22 cellular contexts compared by ENCODE assay signal in genomic region chr1:3472088-3472850, GRCh38. TPM values are rescaled to one million over a fixed set of nuclear protein-coding genes. Genes with fewer than 3 reads are reported as not detected.
DNase-seq lines count a peak whose midpoint lies in the region; ATAC-seq and TF ChIP-seq lines count a peak whose summit lies in the region.
"Had no signal": no experiment of that assay in that cellular context is flagged by ENCODE, and none has a peak within 500 bp of the region (broad histone marks: within the 10 kb centered on the region; RNA-seq: fewer than 3 reads in every experiment).

No MANE protein-coding gene starts in this region.

- H3K27ac ChIP-seq in left ventricle myocardium inferior (replicated peaks) = peak overlapping the region; percentile 57
- peak overlapping the region; percentile 40 for H3K27ac ChIP-seq in brain microvascular endothelial cell
- H3K27ac ChIP-seq in mesodermal cell (ENCODE audit: low read depth, low read length, severe bottlenecking) = peak overlapping the region; percentile 98
- no peak overlapping the region for H3K27ac ChIP-seq in body of pancreas
- H3K27ac ChIP-seq: coronary artery, suprapubic skin had no signal

- H3K36me3 ChIP-seq in left ventricle myocardium inferior (no peaks in the 10 kb centered on the region), brain microvascular endothelial cell (replicated peaks) (no peaks in the 10 kb centered on the region), mesodermal cell (ENCODE audit: control insufficient read depth, insufficient read depth, low read length) (no peaks in the 10 kb centered on the region), body of pancreas (replicated peaks in 1 of 2; ENCODE audit: insufficient read depth in 1 of 2, low read depth in 2 of 2) (peaks cover 0 to 3% of the 10 kb centered on the region in 2 donors)
- H3K36me3 ChIP-seq: suprapubic skin had no signal

- no peak overlapping the region for H3K4me3 ChIP-seq in left ventricle myocardium inferior
- H3K4me3 ChIP-seq in brain microvascular endothelial cell (ENCODE audit: low read depth, low read length) = no peak overlapping the region
- no peak overlapping the region for H3K4me3 ChIP-seq in mesodermal cell (ENCODE audit: extremely low read depth, insufficient read depth, low read length, poor library complexity, severe bottlenecking)
- no peak overlapping the region for H3K4me3 ChIP-seq in body of pancreas
- H3K4me3 ChIP-seq: coronary artery, skin epidermis, suprapubic skin had no signal

- no peak for TF ChIP-seq POLR2A in body of pancreas (IDR thresholded peaks at IDR 0.05)

- intact Hi-C loops in left ventricle myocardium inferior (cut with micrococcal nuclease) = no loop called here
- intact Hi-C loops in Right ventricle myocardium superior (cut with DNase I) = no loop called here
- intact Hi-C loops in body of pancreas (cut with DNase I) = no loop called here

- H3K9me3 ChIP-seq in left ventricle myocardium inferior (replicated peaks) (no peaks in the 10 kb centered on the region), mesodermal cell (ENCODE audit: control insufficient read depth, low read length) (no peaks in the 10 kb centered on the region), body of pancreas (no peaks in the 10 kb centered on the region)
- H3K9me3 ChIP-seq: suprapubic skin had no signal

- TF ChIP-seq CTCF in left ventricle myocardium inferior (IDR thresholded peaks at IDR 0.05; ENCODE audit: borderline replicate concordance) = peak; percentile 8
- TF ChIP-seq CTCF in brain microvascular endothelial cell (IDR thresholded peaks at IDR 0.05; ENCODE audit: low read depth, low read length, missing control alignments) = no peak
- TF ChIP-seq CTCF in body of pancreas (IDR thresholded peaks at IDR 0.05) = no peak

- H3K27me3 ChIP-seq in left ventricle myocardium inferior (ENCODE audit: low read depth) = no peaks in the 10 kb centered on the region
- H3K27me3 ChIP-seq in brain microvascular endothelial cell (replicated peaks) = no peaks in the 10 kb centered on the region
- H3K27me3 ChIP-seq in body of pancreas = no peaks in the 10 kb centered on the region
- H3K27me3 ChIP-seq: suprapubic skin had no signal

- ATAC-seq in Right ventricle myocardium superior (ENCODE audit: poor library complexity) (no peak), body of pancreas (no peak), HG03521 (IDR thresholded peaks at IDR 0.05; ENCODE audit: unreplicated experiment) (no peak)
- no peak for ATAC-seq in stimulated activated naive CD8-positive, alpha-beta T cell treated with anti-CD3 and anti-CD28 coated beads, Interleukin-15, Interleukin-2, amounts not matched to agents 100 U/mL and 50 U/mL, for 24 hours

- DNase-seq in left ventricle myocardium inferior (no peak), Right ventricle myocardium superior (no peak), brain microvascular endothelial cell (no peak), body of pancreas (no peak), NCI-H1417 (lab: John Stamatoyannopoulos, UW) (no peak)
- DNase-seq in stimulated activated naive CD8-positive, alpha-beta T cell treated with anti-CD3 and anti-CD28 coated beads, Interleukin-15, Interleukin-2, amounts not matched to agents 100 U/mL and 50 U/mL, for 24 hours = no peak
- DNase-seq: activated CD4-positive, alpha-beta T cell treated with anti-CD3 and anti-CD28 coated beads, Interleukin-2, amount 50 U/mL, for 48 hours; activated naive CD4-positive, alpha-beta T cell; activated T-cell treated with anti-CD3 and anti-CD28 coated beads for 4 hours; CD4-positive, alpha-beta T cell; KBM-7; MV-4-11; NCI-H2081; NCI-H510A; SHP77; stimulated activated CD4-positive, alpha-beta T cell treated with anti-CD3 and anti-CD28 coated beads, Interleukin-4, amount 100 ng/mL, for 4 hours had no signal

- WGBS in mesodermal cell (ENCODE audit: insufficient coverage in 2 of 2), 2 experiments = 86 to 87% methylated on average over 22 to 25 of the region's 25 CpGs
- 79% methylated on average over 24 of the region's 25 CpGs; no CpG with 5 or more reads in 1 of the 2 donors for WGBS in body of pancreas, 2 donors

- in situ Hi-C loops in brain microvascular endothelial cell (cut with HindIII; ENCODE audit: low pct_ligation_motif_present, low sequenced_read_pairs) = no loop called here

- H3K4me1 ChIP-seq in left ventricle myocardium inferior (peaks cover 12% of the 10 kb centered on the region), mesodermal cell (ENCODE audit: control insufficient read depth, insufficient read depth, low read length, poor library complexity, severe bottlenecking) (peaks cover 15% of the 10 kb centered on the region), body of pancreas (no peaks in the 10 kb centered on the region)

RNA-seq across cellular contexts. Expression of gene ARHGEF16, which starts 17.8 kb away (rescaled TPM):
- total RNA-seq in left ventricle myocardium inferior (0.52 TPM), Right ventricle myocardium superior (0.89 TPM), body of pancreas (10 to 100 TPM; 17.1 to 22.1 TPM)
- polyA plus RNA-seq in mesodermal cell (2013, experiment 1 of 2) = 6.9 TPM
- polyA plus RNA-seq in mesodermal cell (2013, experiment 2 of 2) = 6.5 TPM
- total RNA-seq: frontal cortex had no signal

Comparison
In these comparisons a context has a peak if more than half of its experiments do, and no peak if none do; other contexts are left out.
1. H3K27ac ChIP-seq: peak in left ventricle myocardium inferior (single experiment), brain microvascular endothelial cell (single experiment) and mesodermal cell (single experiment); none in body of pancreas (0 of 4).